ENCODE assay signal across 9 cellular contexts in genomic region chr1:184563308-184563707, GRCh38.
A peak's percentile ranks its signal among the peaks of the same experiment; 100 is the strongest.
DNase-seq lines count a peak whose midpoint lies in the region; ATAC-seq and TF ChIP-seq lines count a peak whose summit lies in the region.
"Had no signal": no experiment of that assay in that cellular context is flagged by ENCODE, and none has a peak within 500 bp of the region (broad histone marks: within the 10 kb centered on the region; RNA-seq: fewer than 3 reads in every experiment).

No MANE protein-coding gene starts in this region.

- H2AFZ ChIP-seq in OCI-LY7 (ENCODE audit: low read length) = no peak overlapping the region

- no peaks in the 10 kb centered on the region for H4K20me1 ChIP-seq in OCI-LY7 (ENCODE audit: insufficient read depth, low read length)
- H4K20me1 ChIP-seq: BLaER1 had no signal

- H3K4me1 ChIP-seq in OCI-LY7 (ENCODE audit: insufficient read depth, low read length, poor library complexity, severe bottlenecking) (no peaks in the 10 kb centered on the region), spleen (peaks cover 0 to 18% (median 6%) of the 10 kb centered on the region in 6 donors)

- CTCF ChIA-PET in OCI-LY7 (lab: Charles Lee; ENCODE audit: unreplicated experiment) = no interaction called here

- H3K27me3 Mint-ChIP-seq in activated naive CD8-positive, alpha-beta T cell treated with anti-CD3 and anti-CD28 coated beads for 36 hours = no peaks in the 10 kb centered on the region

- H3K9me3 ChIP-seq in OCI-LY7 (ENCODE audit: low read length) (no peaks in the 10 kb centered on the region), spleen (peaks cover 0 to 7% (median 0%) of the 10 kb centered on the region in 8 donors)

- H3K79me2 ChIP-seq in OCI-LY7 (ENCODE audit: insufficient read depth, low read depth, low read length) = no peaks in the 10 kb centered on the region

- DNase-seq in NCI-H2171 treated with DMSO at 0.1 percent for 48 hours (lab: John Stamatoyannopoulos, UW) (peak; percentile 18), NCI-H2171 (lab: John Stamatoyannopoulos, UW) (no peak), OCI-LY7 (ENCODE audit: low spot score) (no peak), fibroblast of the aortic adventitia (ENCODE audit: low read depth) (peak; percentile 69), spleen (no peak), D341Med (ENCODE audit: low spot score) (no peak)
- no peak for DNase-seq in activated naive CD8-positive, alpha-beta T cell treated with anti-CD3 and anti-CD28 coated beads for 36 hours

- no peak overlapping the region for H3K4me2 ChIP-seq in OCI-LY7 (ENCODE audit: low read length)
- H3K4me2 ChIP-seq: BLaER1 had no signal

- no peaks in the 10 kb centered on the region for H3K36me3 Mint-ChIP-seq in activated naive CD8-positive, alpha-beta T cell treated with anti-CD3 and anti-CD28 coated beads for 36 hours

- WGBS in spleen, 5 donors = 21 to 33% (median 25%) methylated on average over 1 of the region's 1 CpG

- H3K27me3 ChIP-seq in spleen (replicated peaks in 1 of 7) = no peaks in the 10 kb centered on the region
- H3K27me3 ChIP-seq: BLaER1 had no signal

- POLR2A ChIA-PET in OCI-LY7 (lab: Charles Lee) = no interaction called here

- no peaks in the 10 kb centered on the region for H3K9me3 Mint-ChIP-seq in activated naive CD8-positive, alpha-beta T cell treated with anti-CD3 and anti-CD28 coated beads for 36 hours

- no peak for ATAC-seq in HG02610 (IDR thresholded peaks at IDR 0.05; ENCODE audit: unreplicated experiment)

- H3K4me3 ChIP-seq in OCI-LY7 (ENCODE audit: low read depth, low read length, poor library complexity, severe bottlenecking) = no peak overlapping the region
- H3K4me3 ChIP-seq in fibroblast of the aortic adventitia (ENCODE audit: low read depth, low read length) = no peak overlapping the region
- no peak overlapping the region for H3K4me3 ChIP-seq in spleen
- H3K4me3 ChIP-seq: BLaER1 had no signal

- TF ChIP-seq CTCF in OCI-LY7 (conservative IDR thresholded peaks at IDR 0.05; ENCODE audit: low read length) = peak; percentile 67
- peak; percentile 63 for TF ChIP-seq CTCF in fibroblast of the aortic adventitia (IDR thresholded peaks at IDR 0.05; ENCODE audit: insufficient read depth, low read length)
- peak in 6 of 11 experiments; percentile 34 to 47 (median 37) for TF ChIP-seq CTCF in spleen (IDR thresholded peaks at IDR 0.05 in 8 of 11, conservative IDR thresholded peaks at IDR 0.05 in 3 of 11)

- no peaks in the 10 kb centered on the region for H3K9me2 ChIP-seq in OCI-LY7 (ENCODE audit: insufficient read depth, low read length)

- H3K27ac Mint-ChIP-seq in activated naive CD8-positive, alpha-beta T cell treated with anti-CD3 and anti-CD28 coated beads for 36 hours = no peak overlapping the region

- H3K4me3 Mint-ChIP-seq in activated naive CD8-positive, alpha-beta T cell treated with anti-CD3 and anti-CD28 coated beads for 36 hours = no peak overlapping the region

- no TSS peak for BruUV-seq in OCI-LY7 (replicated peaks; lab: Mats Ljungman, UMichigan)

- H3K27ac ChIP-seq in OCI-LY7 (ENCODE audit: low read depth, low read length, poor library complexity, severe bottlenecking) = no peak overlapping the region
- peak overlapping the region in 2 of 8 donors; percentile 52 to 64 for H3K27ac ChIP-seq in spleen
- H3K27ac ChIP-seq: BLaER1 had no signal

- no peak for TF ChIP-seq POLR2A in spleen (IDR thresholded peaks at IDR 0.05)

- H3K36me3 ChIP-seq in OCI-LY7 (ENCODE audit: insufficient read depth, low read length) (no peaks in the 10 kb centered on the region), spleen (no peaks in the 10 kb centered on the region)
- H3K36me3 ChIP-seq: BLaER1 had no signal

- intact Hi-C loops in OCI-LY7 (cut with micrococcal nuclease; ENCODE audit: unreplicated experiment) (no loop called here), spleen (cut with DNase I; ENCODE audit: low total_unique reads) (no loop called here)

- no peaks in the 10 kb centered on the region for H3K4me1 Mint-ChIP-seq in activated naive CD8-positive, alpha-beta T cell treated with anti-CD3 and anti-CD28 coated beads for 36 hours

Comparison
In these comparisons a context has a peak if more than half of its experiments do, and no peak if none do; other contexts are left out.
1. DNase-seq: peak in NCI-H2171 treated with DMSO at 0.1 percent for 48 hours (single experiment) and fibroblast of the aortic adventitia (single experiment); none in NCI-H2171 (single experiment), OCI-LY7 (single experiment), spleen (single experiment), activated naive CD8-positive, alpha-beta T cell treated with anti-CD3 and anti-CD28 coated beads for 36 hours (single experiment) and D341Med (single experiment).
2. Peak in every context shown above with its lines, with median percentiles within 50 percentile points of each other: CTCF ChIP-seq.